In the genomic region with DNA sequence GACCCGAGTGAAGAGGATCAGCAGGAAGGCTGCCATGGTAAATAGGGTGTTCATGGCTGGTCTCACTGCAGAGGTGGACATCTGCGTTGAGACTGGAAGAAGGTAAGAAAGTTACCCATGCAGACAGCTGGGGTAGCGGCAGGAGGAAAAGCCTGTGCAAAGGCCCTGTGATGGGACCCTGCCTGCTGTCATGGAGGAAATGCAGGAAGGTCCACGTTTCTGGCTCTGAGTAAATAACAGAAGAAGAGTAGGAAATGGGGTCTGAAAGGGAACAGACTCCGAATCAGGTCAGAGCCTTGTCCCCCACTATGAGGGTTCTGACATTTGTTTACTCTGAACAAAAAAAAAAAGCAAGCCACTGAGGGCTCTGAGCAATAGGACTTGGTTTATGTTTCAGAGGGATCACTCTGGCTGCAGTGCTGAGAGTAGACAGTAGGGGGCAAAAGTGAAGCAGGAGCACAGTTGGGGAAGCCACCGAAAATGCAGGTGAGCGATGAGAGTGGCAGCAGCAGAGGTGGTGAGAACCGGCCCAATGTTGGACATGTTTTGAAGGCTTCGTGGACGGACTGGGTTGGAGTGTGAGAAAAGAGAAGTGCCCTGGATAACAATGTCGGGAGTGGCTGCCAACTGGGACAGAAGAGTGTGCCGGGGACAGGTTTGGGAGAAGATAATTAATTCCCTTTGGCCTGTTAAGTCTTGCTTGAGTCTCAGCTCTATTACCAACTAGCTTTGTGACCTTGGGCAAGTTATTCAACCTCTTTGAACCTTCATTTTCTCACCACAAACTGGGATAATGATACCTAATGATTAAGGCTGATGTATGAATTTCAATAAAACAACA, we compare ENCODE assay signal across 8 cellular contexts. TPM values are rescaled to one million over a fixed set of nuclear protein-coding genes. Genes with fewer than 3 reads are reported as not detected.
DNase-seq lines count a peak whose midpoint lies in the region; ATAC-seq and TF ChIP-seq lines count a peak whose summit lies in the region.

No MANE protein-coding gene starts in this region.

- peaks cover 15% of the 10 kb centered on the region for H3K4me1 Mint-ChIP-seq in activated T-helper 2 cell treated with anti-CD3 and anti-CD28 coated beads, Interferon-gamma antibody, Interleukin-2, Interleukin-4, amounts not matched to agents 10 μg/mL and 5 μg/mL and 100 μg/mL, durations not matched to agents 14 hours and 24 hours and 36 hours (ENCODE audit: low read depth)

- CTCF ChIA-PET in RWPE1 (lab: Yijun Ruan, JAX), result interaction anchor here (0.6 to 0.8 kb wide), 5 partner anchors 33 to 1537 kb away, joined by 3 to 7 read pairs (median 3); a partner anchor contains a TSS

- H3K27ac ChIP-seq in HL-60 (replicated peaks) (no peak overlapping the region), RWPE1 (peak overlapping the region; percentile 42; the same call in 1 of the 2 replicates), prostate gland (peak overlapping the region; percentile 38 to 50)

- no peak overlapping the region for H3K27ac Mint-ChIP-seq in activated T-helper 2 cell treated with anti-CD3 and anti-CD28 coated beads, Interferon-gamma antibody, Interleukin-2, Interleukin-4, amounts not matched to agents 10 μg/mL and 5 μg/mL and 100 μg/mL, durations not matched to agents 14 hours and 24 hours and 36 hours

- DNase-seq in DMS 273 (lab: John Stamatoyannopoulos, UW; ENCODE audit: unreplicated experiment) (peak; percentile 85), HL-60 (ENCODE audit: low read depth in 1 of 2, low spot score in 1 of 2) (peak; percentile 21 to 66), RWPE1 (ENCODE audit: low spot score) (no peak), glomerular endothelial cell (ENCODE audit: extremely low read depth, low read depth, low spot score) (peak; percentile 50), prostate gland (ENCODE audit: low spot score) (peak; percentile 52), HuH-7.5 (ENCODE audit: low spot score) (no peak)
- peak; percentile 65 for DNase-seq in activated T-helper 2 cell treated with anti-CD3 and anti-CD28 coated beads, Interferon-gamma antibody, Interleukin-2, Interleukin-4, amounts not matched to agents 10 μg/mL and 5 μg/mL and 100 μg/mL, durations not matched to agents 14 hours and 24 hours and 36 hours (ENCODE audit: low spot score)

- H3K36me3 Mint-ChIP-seq in activated T-helper 2 cell treated with anti-CD3 and anti-CD28 coated beads, Interferon-gamma antibody, Interleukin-2, Interleukin-4, amounts not matched to agents 10 μg/mL and 5 μg/mL and 100 μg/mL, durations not matched to agents 14 hours and 24 hours and 36 hours (ENCODE audit: low read depth), result peaks cover 32% of the 10 kb centered on the region

- peak; percentile 85 for ATAC-seq in GM19467 (IDR thresholded peaks at IDR 0.05; ENCODE audit: unreplicated experiment)

- no peaks in the 10 kb centered on the region for H3K9me3 ChIP-seq in prostate gland

- H3K9me3 Mint-ChIP-seq in activated T-helper 2 cell treated with anti-CD3 and anti-CD28 coated beads, Interferon-gamma antibody, Interleukin-2, Interleukin-4, amounts not matched to agents 10 μg/mL and 5 μg/mL and 100 μg/mL, durations not matched to agents 14 hours and 24 hours and 36 hours, result no peaks in the 10 kb centered on the region

- H3K4me3 Mint-ChIP-seq in activated T-helper 2 cell treated with anti-CD3 and anti-CD28 coated beads, Interferon-gamma antibody, Interleukin-2, Interleukin-4, amounts not matched to agents 10 μg/mL and 5 μg/mL and 100 μg/mL, durations not matched to agents 14 hours and 24 hours and 36 hours (ENCODE audit: low read depth), result no peak overlapping the region

- no peak for TF ChIP-seq POLR2A in prostate gland (IDR thresholded peaks at IDR 0.05)

- peaks cover 22% of the 10 kb centered on the region for H3K4me1 ChIP-seq in prostate gland (replicated peaks)

- POLR2A ChIA-PET in RWPE1 (lab: Yijun Ruan, JAX; ENCODE audit: low non-redundant PET), result no interaction called here

- no peaks in the 10 kb centered on the region for H3K36me3 ChIP-seq in prostate gland

- TF ChIP-seq CTCF in HL-60 (IDR thresholded peaks at IDR 0.05; ENCODE audit: insufficient read depth, low read length), result peak; percentile 74
- no peak for TF ChIP-seq CTCF in RWPE1 (conservative IDR thresholded peaks at IDR 0.05; ENCODE audit: low read depth)
- peak in 3 of 4 experiments; percentile 59 to 63 (median 62) for TF ChIP-seq CTCF in prostate gland (IDR thresholded peaks at IDR 0.05)

- H3K4me3 ChIP-seq in HL-60 (replicated peaks; ENCODE audit: insufficient read depth, low read length) (no peak overlapping the region), prostate gland (no peak overlapping the region)

- 67% methylated on average over 12 of the region's 12 CpGs for WGBS in prostate gland

- intact Hi-C loops in activated T-helper 2 cell treated with anti-CD3 and anti-CD28 coated beads, Interferon-gamma antibody, Interleukin-2, Interleukin-4, amounts not matched to agents 10 μg/mL and 5 μg/mL and 100 μg/mL, durations not matched to agents 14 hours and 24 hours and 36 hours (cut with micrococcal nuclease), result loop anchor here (1.0 to 5.0 kb wide), 2 partner anchors 34 to 185 kb away; no protein-coding TSS in a partner anchor
- intact Hi-C loops in prostate gland (cut with DNase I), result loop anchor here (5.0 kb wide), 1 partner anchor 34 kb away; no protein-coding TSS in a partner anchor

- H3K27me3 ChIP-seq in HL-60 (ENCODE audit: insufficient read depth, poor library complexity, severe bottlenecking), result no peaks in the 10 kb centered on the region
- H3K27me3 ChIP-seq in prostate gland (replicated peaks; ENCODE audit: insufficient read depth), result no peaks in the 10 kb centered on the region

- no peaks in the 10 kb centered on the region for H3K27me3 Mint-ChIP-seq in activated T-helper 2 cell treated with anti-CD3 and anti-CD28 coated beads, Interferon-gamma antibody, Interleukin-2, Interleukin-4, amounts not matched to agents 10 μg/mL and 5 μg/mL and 100 μg/mL, durations not matched to agents 14 hours and 24 hours and 36 hours (ENCODE audit: low read depth)

RNA-seq across cellular contexts. Expression of a gene that starts 57.9 kb away (rescaled TPM):
- 0.94 and 1.2 TPM in 2 replicates for total RNA-seq in activated T-helper 2 cell treated with anti-CD3 and anti-CD28 coated beads, Interferon-gamma antibody, Interleukin-2, Interleukin-4, amounts not matched to agents 10 μg/mL and 5 μg/mL and 100 μg/mL, durations not matched to agents 14 hours and 24 hours and 36 hours
- 0.06 and 0.82 TPM in 2 replicates for total RNA-seq in glomerular endothelial cell
- 10 to 100 TPM; 35.1 to 45.2 TPM for total RNA-seq in prostate gland

Comparison
In these comparisons a context has a peak if more than half of its experiments do, and no peak if none do; other contexts are left out.
1. DNase-seq: peak in DMS 273 (single experiment), HL-60 (2 of 2), activated T-helper 2 cell treated with anti-CD3 and anti-CD28 coated beads, Interferon-gamma antibody, Interleukin-2, Interleukin-4, amounts not matched to agents 10 μg/mL and 5 μg/mL and 100 μg/mL, durations not matched to agents 14 hours and 24 hours and 36 hours (single experiment), glomerular endothelial cell (single experiment) and prostate gland (single experiment); none in RWPE1 (single experiment) and HuH-7.5 (single experiment).
2. RNA of a gene that starts 57.9 kb away (total RNA-seq): 35.1 to 45.2 TPM in prostate gland; 0.94 to 1.2 TPM in activated T-helper 2 cell treated with anti-CD3 and anti-CD28 coated beads, Interferon-gamma antibody, Interleukin-2, Interleukin-4, amounts not matched to agents 10 μg/mL and 5 μg/mL and 100 μg/mL, durations not matched to agents 14 hours and 24 hours and 36 hours and 0.06 to 0.82 TPM in glomerular endothelial cell; every median in the first group is over 10 times any median in the second.